ENCODE assay signal across 27 cellular contexts in the genomic region with DNA sequence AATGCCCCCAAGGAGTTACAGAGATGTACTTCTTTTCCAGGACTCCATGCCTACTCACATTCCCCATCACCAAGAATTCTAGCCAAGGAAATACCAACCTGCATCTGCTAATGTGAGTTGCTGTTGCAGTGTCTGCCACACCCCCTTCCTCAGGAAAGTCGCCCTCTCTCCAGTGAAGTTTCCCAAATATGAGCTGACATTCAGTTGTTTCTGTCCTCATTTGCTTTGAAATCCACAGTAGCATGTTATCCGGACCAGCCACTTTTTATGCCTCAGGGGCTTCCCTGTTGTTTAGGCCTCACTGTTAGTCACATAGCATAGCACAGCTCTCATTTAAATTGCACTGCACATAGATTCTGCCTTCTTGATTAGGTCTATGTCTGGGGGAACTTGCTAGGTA.
"Had no signal": no experiment of that assay in that cellular context is flagged by ENCODE, and none has a peak within 500 bp of the region (broad histone marks: within the 10 kb centered on the region; RNA-seq: fewer than 3 reads in every experiment).

No MANE protein-coding gene starts in this region.

- H3K9me3 ChIP-seq: body of pancreas had no signal

- H3K27me3 Mint-ChIP-seq: activated B cell treated with CpG ODN at 0.5 μM for 24 hours; activated CD4-positive, alpha-beta T cell treated with anti-CD3 and anti-CD28 coated beads, Interleukin-2, amount 10 ng/mL, durations not matched to agents 24 days and 14 days; activated naive CD8-positive, alpha-beta T cell treated with anti-CD3 and anti-CD28 coated beads, Interleukin-2, amount 50 U/mL, for 24 hours had no signal

- H3K36me3 ChIP-seq: ascending aorta, Peyer's patch had no signal

- H3K27ac Mint-ChIP-seq: activated B cell treated with CpG ODN at 0.5 μM for 24 hours; activated CD4-positive, alpha-beta T cell treated with anti-CD3 and anti-CD28 coated beads, Interleukin-2, amount 10 ng/mL, durations not matched to agents 24 days and 14 days; activated naive CD4-positive, alpha-beta T cell treated with anti-CD3 and anti-CD28 coated beads, Interleukin-2, amount 50 U/mL, for 72 hours; activated naive CD8-positive, alpha-beta T cell treated with anti-CD3 and anti-CD28 coated beads, Interleukin-2, amount 50 U/mL, for 24 hours; T-helper 17 cell had no signal

- H3K4me3 ChIP-seq: ascending aorta, body of pancreas, Peyer's patch had no signal

- H3K27me3 ChIP-seq: ascending aorta, body of pancreas, Peyer's patch had no signal

- DNase-seq: activated B cell treated with CpG ODN at 0.5 μM for 24 hours; activated CD4-positive, alpha-beta T cell treated with anti-CD3 and anti-CD28 coated beads for 1 hour; activated CD4-positive, alpha-beta T cell treated with anti-CD3 and anti-CD28 coated beads, Interleukin-2, amount 10 ng/mL, durations not matched to agents 24 days and 14 days; activated CD4-positive, alpha-beta T cell treated with anti-CD3 and anti-CD28 coated beads, Interleukin-2, amount 50 U/mL, for 48 hours; activated CD8-positive, alpha-beta memory T cell treated with anti-CD3 and anti-CD28 coated beads for 24 hours; activated effector memory CD4-positive, alpha-beta T cell treated with anti-CD3 and anti-CD28 coated beads, Interleukin-2, amount 50 U/mL, for 16 hours; activated naive CD4-positive, alpha-beta T cell treated with Interleukin-2 at 50 U/mL for 16 hours; activated naive CD8-positive, alpha-beta T cell treated with anti-CD3 and anti-CD28 coated beads, Interleukin-2, amount 50 U/mL, for 24 hours; activated T-cell treated with anti-CD3 and anti-CD28 coated beads, Interleukin-2, amount 50 U/mL, for 4 hours; amniotic stem cell; body of pancreas; central memory CD4-positive, alpha-beta T cell; Karpas-422; NCI-H1048; NCI-H1417; NCI-H1930; NCI-H2107; NCI-H2171 treated with DMSO at 0.1 percent for 48 hours; NCI-H510A treated with DMSO at 0.1 percent for 48 hours; NCI-H69; NK-92 treated with Interleukin-12 subunit alpha and Interleukin-12 subunit beta, amount 100 ng/mL, for 24 hours; Peyer's patch; SHP77 treated with DMSO at 0.1 percent for 48 hours; T-helper 17 cell; T-helper 9 cell had no signal

- H3K27ac ChIP-seq: ascending aorta, body of pancreas, Peyer's patch had no signal

- H3K4me3 Mint-ChIP-seq: activated B cell treated with CpG ODN at 0.5 μM for 24 hours; activated CD4-positive, alpha-beta T cell treated with anti-CD3 and anti-CD28 coated beads, Interleukin-2, amount 10 ng/mL, durations not matched to agents 24 days and 14 days; activated naive CD8-positive, alpha-beta T cell treated with anti-CD3 and anti-CD28 coated beads, Interleukin-2, amount 50 U/mL, for 24 hours; activated T-cell treated with anti-CD3 and anti-CD28 coated beads, Interleukin-2, amount 50 U/mL, for 4 hours; T-helper 17 cell had no signal

- H3K4me1 ChIP-seq: ascending aorta, body of pancreas, Peyer's patch had no signal

- ATAC-seq: activated naive CD4-positive, alpha-beta T cell treated with anti-CD3 and anti-CD28 coated beads, Interleukin-2, amount 50 U/mL, for 72 hours; activated naive CD8-positive, alpha-beta T cell treated with anti-CD3 and anti-CD28 coated beads, Interleukin-2, amount 50 U/mL, for 24 hours; activated T-cell treated with anti-CD3 and anti-CD28 coated beads, Interleukin-2, amount 50 U/mL, for 4 hours; body of pancreas; T-helper 17 cell had no signal

- H3K4me1 Mint-ChIP-seq: activated B cell treated with CpG ODN at 0.5 μM for 24 hours; activated CD4-positive, alpha-beta T cell treated with anti-CD3 and anti-CD28 coated beads, Interleukin-2, amount 10 ng/mL, durations not matched to agents 24 days and 14 days had no signal

- H3K9me3 Mint-ChIP-seq: activated naive CD8-positive, alpha-beta T cell treated with anti-CD3 and anti-CD28 coated beads, Interleukin-2, amount 50 U/mL, for 24 hours; activated T-cell treated with anti-CD3 and anti-CD28 coated beads, Interleukin-2, amount 50 U/mL, for 4 hours had no signal
